In the genomic region with DNA sequence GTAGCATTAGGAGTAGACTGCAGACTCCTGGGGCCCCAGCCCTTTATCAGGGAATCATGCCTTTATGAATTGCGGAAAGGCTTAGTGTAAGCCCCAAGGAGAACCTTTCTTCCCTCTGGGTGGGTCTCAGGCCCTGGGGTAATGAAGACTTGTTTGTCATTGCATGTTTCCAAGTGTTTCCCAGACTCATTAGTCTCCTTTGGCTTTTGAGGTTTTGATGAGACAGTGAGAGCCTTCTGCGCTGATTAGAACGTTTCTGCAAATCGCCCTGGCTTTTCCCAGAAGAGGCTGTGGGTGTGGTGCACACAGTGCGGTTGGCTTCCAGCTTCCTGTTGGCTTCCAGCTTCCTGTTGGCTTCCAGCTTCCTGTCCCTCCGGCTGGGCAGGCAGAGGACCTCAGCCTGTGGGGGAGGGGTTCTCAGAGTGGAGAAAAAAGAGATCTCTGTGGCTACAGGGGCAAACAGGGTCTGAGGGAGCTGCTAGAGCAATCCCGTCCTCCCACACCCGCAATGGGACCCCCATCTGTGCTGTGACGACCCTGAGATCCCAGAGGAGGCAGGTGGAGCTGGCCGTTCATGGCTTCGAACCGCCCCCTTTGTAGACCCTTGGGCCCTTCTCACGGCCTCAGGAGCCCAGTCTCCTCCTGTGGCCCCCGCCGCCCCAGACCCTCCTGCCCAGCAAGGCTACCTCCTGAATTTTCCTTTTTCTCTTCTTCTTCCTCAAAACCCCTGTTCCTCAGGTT, we compare ENCODE assay signal across 10 cellular contexts. TPM values are rescaled to one million over a fixed set of nuclear protein-coding genes. Genes with fewer than 3 reads are reported as not detected.
A peak's percentile ranks its signal among the peaks of the same experiment; 100 is the strongest.
DNase-seq lines count a peak whose midpoint lies in the region; ATAC-seq lines count a peak whose summit lies in the region.
"Had no signal": no experiment of that assay in that cellular context is flagged by ENCODE, and none has a peak within 500 bp of the region (broad histone marks: within the 10 kb centered on the region; RNA-seq: fewer than 3 reads in every experiment).

No MANE protein-coding gene starts in this region.

- H3K4me3 Mint-ChIP-seq in naive thymus-derived CD8-positive, alpha-beta T cell, result peak overlapping the region in 1 of 10 donors; percentile 24

- DNase-seq in CD1c-positive myeloid dendritic cell (ENCODE audit: extremely low spot score) (peak; percentile 53), NCI-H524 treated with DMSO at 0.1 percent for 48 hours (lab: John Stamatoyannopoulos, UW) (peak; percentile 14), dermis microvascular lymphatic vessel endothelial cell (ENCODE audit: low read depth in 2 of 2) (peak; percentile 42 to 74), AG08396 (ENCODE audit: low spot score) (no peak), NCI-H1436 treated with DMSO at 0.1 percent for 48 hours (lab: John Stamatoyannopoulos, UW) (no peak)
- DNase-seq in naive thymus-derived CD8-positive, alpha-beta T cell, result no peak
- DNase-seq: activated CD4-positive, CD25-positive, alpha-beta regulatory T cell treated with anti-CD3 and anti-CD28 coated beads, Interleukin-2, amount 50 U/mL, for 72 hours; NCI-H446 treated with DMSO at 0.1 percent for 48 hours had no signal

- H3K9me3 Mint-ChIP-seq in naive thymus-derived CD8-positive, alpha-beta T cell, result no peaks in the 10 kb centered on the region

- H3K27ac Mint-ChIP-seq in naive thymus-derived CD8-positive, alpha-beta T cell, result peak overlapping the region in 6 of 10 donors; percentile 6 to 81 (median 60)

- peaks cover 12 to 85% (median 63%) of the 10 kb centered on the region in 3 donors for H3K36me3 Mint-ChIP-seq in naive thymus-derived CD8-positive, alpha-beta T cell

- no peak for ATAC-seq in naive thymus-derived CD8-positive, alpha-beta T cell
- ATAC-seq in activated CD4-positive, CD25-positive, alpha-beta regulatory T cell treated with anti-CD3 and anti-CD28 coated beads, Interleukin-2, amount 50 U/mL, for 24 hours, result no peak
- no peak for ATAC-seq in HG03439 (IDR thresholded peaks at IDR 0.05; ENCODE audit: unreplicated experiment)

- peaks cover 7 to 17% (median 13%) of the 10 kb centered on the region in 4 donors for H3K4me1 Mint-ChIP-seq in naive thymus-derived CD8-positive, alpha-beta T cell

- H3K27me3 Mint-ChIP-seq in naive thymus-derived CD8-positive, alpha-beta T cell, result no peaks in the 10 kb centered on the region

- POLR2A ChIA-PET in naive thymus-derived CD8-positive, alpha-beta T cell (lab: Charles Lee), result interaction anchor here (0.6 to 0.8 kb wide), 3 partner anchors 26 to 50 kb away, joined by 3 to 4 read pairs (median 3); no protein-coding TSS in a partner anchor

RNA-seq across cellular contexts. Expression of a gene that starts 42.1 kb away (rescaled TPM):
- 0.63 and 0.90 TPM in 2 replicates for total RNA-seq in dermis microvascular lymphatic vessel endothelial cell
- total RNA-seq in naive thymus-derived CD8-positive, alpha-beta T cell, result under 1 TPM; 0.60 to 0.73 TPM
- 1 to 10 TPM in 1 of 3 donors, under 1 TPM in 2; 0.15 to 7.9 (median 0.82) TPM for polyA plus RNA-seq in naive thymus-derived CD8-positive, alpha-beta T cell

Comparison
In these comparisons a context has a peak if more than half of its experiments do, and no peak if none do; other contexts are left out.
1. DNase-seq: peak in CD1c-positive myeloid dendritic cell (single experiment), NCI-H524 treated with DMSO at 0.1 percent for 48 hours (single experiment) and dermis microvascular lymphatic vessel endothelial cell (2 of 2); none in naive thymus-derived CD8-positive, alpha-beta T cell (0 of 10), AG08396 (single experiment) and NCI-H1436 treated with DMSO at 0.1 percent for 48 hours (single experiment).